In genomic region chrX:44282753-44283152, GRCh38 we compare ENCODE assay signal across 16 cellular contexts.
DNase-seq lines count a peak whose midpoint lies in the region; ATAC-seq and TF ChIP-seq lines count a peak whose summit lies in the region.
"Had no signal": no experiment of that assay in that cellular context is flagged by ENCODE, and none has a peak within 500 bp of the region (broad histone marks: within the 10 kb centered on the region; RNA-seq: fewer than 3 reads in every experiment).

No MANE protein-coding gene starts in this region.

- no peaks in the 10 kb centered on the region for H3K36me3 ChIP-seq in testis (ENCODE audit: low read depth, missing control alignments)
- H3K36me3 ChIP-seq: HAP-1 had no signal

- CTCF ChIA-PET in GM10248 (lab: Yijun Ruan, JAX): no interaction called here

- TF ChIP-seq POLR2A in testis (IDR thresholded peaks at IDR 0.05): no peak

- H3K9me3 ChIP-seq in testis: no peaks in the 10 kb centered on the region
- H3K9me3 ChIP-seq: HAP-1 had no signal

- no peak overlapping the region for H3K4me3 ChIP-seq in testis
- H3K4me3 ChIP-seq: GM23248, HAP-1 had no signal

- H3K27ac ChIP-seq in testis: no peak overlapping the region
- H3K27ac ChIP-seq: GM23248 had no signal

- ATAC-seq in GM21423 (IDR thresholded peaks at IDR 0.05; ENCODE audit: unreplicated experiment): no peak
- ATAC-seq in HG03571 (IDR thresholded peaks at IDR 0.05; ENCODE audit: unreplicated experiment): no peak

- POLR2A ChIA-PET in GM10248 (lab: Yijun Ruan, JAX): no interaction called here

- WGBS in testis, 2 donors: 67 to 78% methylated on average over 7 to 10 of the region's 10 CpGs

- no peaks in the 10 kb centered on the region for H3K27me3 ChIP-seq in testis

- peak; percentile 14 for DNase-seq in D341Med (ENCODE audit: low spot score)
- peak; percentile 13 for DNase-seq in GM10248 (ENCODE audit: extremely low spot score)
- peak; percentile 3 for DNase-seq in RPMI8226
- DNase-seq in testis: peak; percentile 13
- DNase-seq: C1 segment of cervical spinal cord; CD4-positive, alpha-beta memory T cell; COR-L47; DMS 273 treated with DMSO at 0.1 percent for 48 hours; DMS79; EL; GDM1; GM23248; HFFc6 had no signal

- intact Hi-C loops in testis (cut with DNase I; ENCODE audit: low total_unique reads): no loop called here

- no peaks in the 10 kb centered on the region for H3K4me1 ChIP-seq in testis

- TF ChIP-seq CTCF in GM10248 (IDR thresholded peaks at IDR 0.05; ENCODE audit: control extremely low read depth, extremely low read depth, low read depth, missing control alignments) (no peak), testis (IDR thresholded peaks at IDR 0.05) (no peak)
